9 cellular contexts compared by ENCODE assay signal in genomic region chr6:6684365-6684833, GRCh38.
A peak's percentile ranks its signal among the peaks of the same experiment; 100 is the strongest.
DNase-seq lines count a peak whose midpoint lies in the region; ATAC-seq and TF ChIP-seq lines count a peak whose summit lies in the region.
"Had no signal": no experiment of that assay in that cellular context is flagged by ENCODE, and none has a peak within 500 bp of the region (broad histone marks: within the 10 kb centered on the region; RNA-seq: fewer than 3 reads in every experiment).

No MANE protein-coding gene starts in this region.

- H3K27me3 Mint-ChIP-seq in effector memory CD8-positive, alpha-beta T cell = peaks cover under 1 to 27% of the 10 kb centered on the region in 2 donors
- H3K27me3 Mint-ChIP-seq in Calu3 (ENCODE audit: unreplicated experiment) = no peaks in the 10 kb centered on the region

- ATAC-seq in GM19438 (IDR thresholded peaks at IDR 0.05; ENCODE audit: low read depth, unreplicated experiment) (peak; percentile 92), HG03342 (IDR thresholded peaks at IDR 0.05; ENCODE audit: unreplicated experiment) (peak; percentile 86)
- ATAC-seq in effector memory CD8-positive, alpha-beta T cell (replicated peaks) = peak; percentile 82
- ATAC-seq: HCT116 had no signal

- no peak overlapping the region for H3K27ac Mint-ChIP-seq in effector memory CD8-positive, alpha-beta T cell
- H3K27ac Mint-ChIP-seq in Calu3 (ENCODE audit: unreplicated experiment) = no peak overlapping the region

- peak overlapping the region; percentile 28; the same call in 1 of the 2 replicates for H3K4me3 ChIP-seq in GM08714 (ENCODE audit: low read length)

- no peak for TF ChIP-seq CTCF in Calu3 (IDR thresholded peaks at IDR 0.05; ENCODE audit: unreplicated experiment)

- H3K4me3 Mint-ChIP-seq in effector memory CD8-positive, alpha-beta T cell = peak overlapping the region in 1 of 2 donors; percentile 14
- no peak overlapping the region for H3K4me3 Mint-ChIP-seq in Calu3 (ENCODE audit: low read depth, unreplicated experiment)

- CTCF ChIA-PET in Calu3 (lab: Charles Lee) = no interaction called here

- H3K9me3 Mint-ChIP-seq in effector memory CD8-positive, alpha-beta T cell = no peaks in the 10 kb centered on the region
- no peaks in the 10 kb centered on the region for H3K9me3 Mint-ChIP-seq in Calu3 (ENCODE audit: low read depth, unreplicated experiment)

- no TSS peak for BruUV-seq in Calu3 (replicated peaks; lab: Mats Ljungman, UMichigan)

- DNase-seq in effector memory CD8-positive, alpha-beta T cell = peak in 1 of 3 experiments; percentile 3
- DNase-seq in Calu3 (no peak), NCI-H1417 (lab: John Stamatoyannopoulos, UW) (no peak), COR-L47 (lab: John Stamatoyannopoulos, UW) (no peak), SKM-1 (lab: John Stamatoyannopoulos, UW; ENCODE audit: unreplicated experiment) (no peak)

- peaks cover 4 to 5% of the 10 kb centered on the region in 2 donors for H3K4me1 Mint-ChIP-seq in effector memory CD8-positive, alpha-beta T cell (ENCODE audit: low read depth in 2 of 2)
- H3K4me1 Mint-ChIP-seq in Calu3 (ENCODE audit: low read depth, unreplicated experiment) = peaks cover 28% of the 10 kb centered on the region

- intact Hi-C loops in Calu3 (cut with micrococcal nuclease; ENCODE audit: unreplicated experiment) = no loop called here

- H3K36me3 Mint-ChIP-seq in effector memory CD8-positive, alpha-beta T cell (ENCODE audit: insufficient read depth) = no peaks in the 10 kb centered on the region
- H3K36me3 Mint-ChIP-seq in Calu3 (ENCODE audit: insufficient read depth, unreplicated experiment) = peaks cover 11% of the 10 kb centered on the region
